ENCODE assay signal across 2 cellular contexts in the genomic region with DNA sequence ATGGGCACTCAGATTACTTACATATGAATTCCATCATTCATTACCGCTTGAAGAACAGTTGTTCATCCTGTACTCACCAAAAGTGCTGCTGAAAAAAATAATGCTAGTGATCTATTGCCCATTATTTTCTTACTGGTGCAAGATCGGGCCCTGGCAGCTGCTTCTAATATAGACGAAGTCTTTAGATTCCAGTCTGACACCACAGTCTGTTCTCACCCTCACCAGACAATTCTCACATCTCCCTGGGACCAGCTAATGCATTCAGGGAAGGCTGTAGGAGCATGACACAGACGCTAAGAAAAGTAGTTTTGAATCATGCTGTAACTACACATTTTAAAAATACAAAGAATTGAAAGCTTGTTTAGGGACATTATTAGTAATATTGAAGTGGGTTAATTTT.
TF ChIP-seq lines count a peak whose summit lies in the region.

No MANE protein-coding gene starts in this region.

TF ChIP-seq in A549, 52 proteins besides CTCF, POLR2A, EP300 and RAD21 (continued from another document):
- TF ChIP-seq ELK1 (IDR thresholded peaks at IDR 0.05; ENCODE audit: low read depth, low read length) (no peak), SMC3 (IDR thresholded peaks at IDR 0.05) (no peak)

TF ChIP-seq in SK-N-SH, 30 proteins besides CTCF, POLR2A, EP300 and RAD21 (continued from another document):
- TF ChIP-seq, protein P1, sequence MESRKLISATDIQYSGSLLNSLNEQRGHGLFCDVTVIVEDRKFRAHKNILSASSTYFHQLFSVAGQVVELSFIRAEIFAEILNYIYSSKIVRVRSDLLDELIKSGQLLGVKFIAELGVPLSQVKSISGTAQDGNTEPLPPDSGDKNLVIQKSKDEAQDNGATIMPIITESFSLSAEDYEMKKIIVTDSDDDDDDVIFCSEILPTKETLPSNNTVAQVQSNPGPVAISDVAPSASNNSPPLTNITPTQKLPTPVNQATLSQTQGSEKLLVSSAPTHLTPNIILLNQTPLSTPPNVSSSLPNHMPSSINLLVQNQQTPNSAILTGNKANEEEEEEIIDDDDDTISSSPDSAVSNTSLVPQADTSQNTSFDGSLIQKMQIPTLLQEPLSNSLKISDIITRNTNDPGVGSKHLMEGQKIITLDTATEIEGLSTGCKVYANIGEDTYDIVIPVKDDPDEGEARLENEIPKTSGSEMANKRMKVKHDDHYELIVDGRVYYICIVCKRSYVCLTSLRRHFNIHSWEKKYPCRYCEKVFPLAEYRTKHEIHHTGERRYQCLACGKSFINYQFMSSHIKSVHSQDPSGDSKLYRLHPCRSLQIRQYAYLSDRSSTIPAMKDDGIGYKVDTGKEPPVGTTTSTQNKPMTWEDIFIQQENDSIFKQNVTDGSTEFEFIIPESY (IDR thresholded peaks at IDR 0.05; ENCODE audit: borderline replicate concordance, low read depth): no peak
- no peak for TF ChIP-seq POLR2AphosphoS5 (IDR thresholded peaks at IDR 0.05; ENCODE audit: low read depth, low read length)
- TF ChIP-seq FOXM1 (IDR thresholded peaks at IDR 0.05; ENCODE audit: low read depth): no peak
- no peak for TF ChIP-seq SMC3 (IDR thresholded peaks at IDR 0.05; ENCODE audit: low read depth, low read length)
- no peak for TF ChIP-seq PBX3 (IDR thresholded peaks at IDR 0.05)
- no peak for TF ChIP-seq YY1 (IDR thresholded peaks at IDR 0.05; ENCODE audit: low read depth)
- TF ChIP-seq MXI1 (IDR thresholded peaks at IDR 0.05; ENCODE audit: low read depth, low read length): no peak
- TF ChIP-seq NRF1 (IDR thresholded peaks at IDR 0.05; ENCODE audit: low read depth, low read length): no peak
- TF ChIP-seq RFX5 (IDR thresholded peaks at IDR 0.05; ENCODE audit: low read length): no peak
- TF ChIP-seq ELF1 (IDR thresholded peaks at IDR 0.05): no peak
- TF ChIP-seq TEAD4 (IDR thresholded peaks at IDR 0.05; ENCODE audit: borderline replicate concordance, insufficient read depth): no peak
